Comparison of ENCODE assay signal across 11 cellular contexts in the genomic region with DNA sequence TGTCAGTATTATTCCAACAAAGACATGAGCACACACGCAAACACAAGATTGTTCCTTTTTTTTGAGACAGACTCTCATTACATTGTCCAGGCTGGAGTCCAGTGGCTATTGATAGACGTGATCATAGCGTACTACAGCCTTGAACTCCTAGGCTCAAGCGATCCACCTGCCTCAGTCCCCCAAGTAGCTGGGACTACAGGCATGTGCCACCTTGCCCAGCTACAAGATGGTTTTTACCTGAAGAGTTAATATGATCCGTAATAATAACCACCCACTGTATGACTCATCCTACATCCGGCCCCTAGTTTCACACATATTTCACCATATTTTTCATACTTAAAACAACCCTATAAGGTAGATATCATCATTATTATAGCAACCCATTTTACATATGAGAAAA. TPM values are rescaled to one million over a fixed set of nuclear protein-coding genes. Genes with fewer than 3 reads are reported as not detected.
DNase-seq lines count a peak whose midpoint lies in the region; ATAC-seq, FAIRE-seq and TF ChIP-seq lines count a peak whose summit lies in the region.
"Had no signal": no experiment of that assay in that cellular context is flagged by ENCODE, and none has a peak within 500 bp of the region (broad histone marks: within the 10 kb centered on the region; RNA-seq: fewer than 3 reads in every experiment).

No MANE protein-coding gene starts in this region.

- H3K27ac Mint-ChIP-seq in HFFc6 = peak overlapping the region; percentile 82
- no peak overlapping the region for H3K27ac Mint-ChIP-seq in activated CD4-positive, alpha-beta memory T cell treated with anti-CD3 and anti-CD28 coated beads for 36 hours
- H3K27ac Mint-ChIP-seq: CD8-positive, alpha-beta memory T cell had no signal

- FAIRE-seq in H54 (lab: Jason Lieb, UNC) = no peak

- no peak overlapping the region for H2AFZ ChIP-seq in PC-9

- H3K4me1 ChIP-seq in PC-9 (replicated peaks; ENCODE audit: insufficient read depth) (0 out of 2 replicates have a peak, but pooled peaks cover 4% of the 10 kb centered on the region), foreskin keratinocyte (peaks cover 25% of the 10 kb centered on the region)

- no peaks in the 10 kb centered on the region for H3F3A ChIP-seq in PC-9 (ENCODE audit: insufficient read depth, low read depth)

- no peak overlapping the region for H3K4me3 ChIP-seq in PC-9

- BruUV-seq in PC-9 (replicated peaks; lab: Mats Ljungman, UMichigan) = no TSS peak

- H3K36me3 ChIP-seq in PC-9 (ENCODE audit: low read depth) = no peaks in the 10 kb centered on the region

- no peaks in the 10 kb centered on the region for H3K79me2 ChIP-seq in PC-9 (ENCODE audit: low read depth)

- TF ChIP-seq POLR2A in H54 (IDR thresholded peaks at IDR 0.05; ENCODE audit: low read depth, low read length) = no peak

- peak overlapping the region; percentile 33; the same call in 1 of the 2 replicates for H3K27ac ChIP-seq in PC-9
- peak overlapping the region; percentile 54 for H3K27ac ChIP-seq in foreskin keratinocyte

- POLR2A ChIA-PET in PC-9 (lab: Charles Lee; ENCODE audit: unreplicated experiment) = interaction anchor here (0.6 kb wide), 1 partner anchor 68 kb away, joined by 4 read pairs; no protein-coding TSS in a partner anchor
- POLR2A ChIA-PET in activated CD4-positive, alpha-beta memory T cell treated with anti-CD3 and anti-CD28 coated beads for 36 hours (lab: Charles Lee) = interaction anchor here (0.6 to 1.3 kb wide), 3 partner anchors 25 to 83 kb away, joined by 3 read pairs; no protein-coding TSS in a partner anchor

- no peak for DNase-seq in HFFc6
- no peak for DNase-seq in PC-9
- peak in 1 of 2 donors; percentile 49 for DNase-seq in foreskin keratinocyte
- no peak for DNase-seq in H54 (ENCODE audit: insufficient read length, low spot score)
- DNase-seq in activated CD4-positive, alpha-beta memory T cell treated with anti-CD3 and anti-CD28 coated beads for 36 hours = no peak
- DNase-seq in GOT3 (lab: John Stamatoyannopoulos, UW) = no peak
- DNase-seq: CD8-positive, alpha-beta memory T cell; foreskin fibroblast; NCI-H2171 treated with DMSO at 0.1 percent for 48 hours had no signal

- no peaks in the 10 kb centered on the region for H3K9me3 ChIP-seq in PC-9 (ENCODE audit: insufficient read depth, low read depth)

- ATAC-seq in GM18499 (IDR thresholded peaks at IDR 0.05; ENCODE audit: insufficient read depth, unreplicated experiment) (peak; percentile 61), foreskin keratinocyte (peak; percentile 84), HG02610 (IDR thresholded peaks at IDR 0.05; ENCODE audit: unreplicated experiment) (no peak)

- H3K27me3 ChIP-seq in PC-9 (ENCODE audit: insufficient read depth, low read depth) = no peaks in the 10 kb centered on the region
- H3K27me3 ChIP-seq in foreskin keratinocyte = no peaks in the 10 kb centered on the region

- H3K9me3 Mint-ChIP-seq in HFFc6 = no peaks in the 10 kb centered on the region
- H3K9me3 Mint-ChIP-seq in activated CD4-positive, alpha-beta memory T cell treated with anti-CD3 and anti-CD28 coated beads for 36 hours = no peaks in the 10 kb centered on the region

- peaks cover 75% of the 10 kb centered on the region for H3K4me1 Mint-ChIP-seq in HFFc6 (ENCODE audit: low read depth)
- H3K4me1 Mint-ChIP-seq in activated CD4-positive, alpha-beta memory T cell treated with anti-CD3 and anti-CD28 coated beads for 36 hours (ENCODE audit: low read depth) = peaks cover 33% of the 10 kb centered on the region

- CTCF ChIA-PET in PC-9 (lab: Charles Lee) = interaction anchor here (0.6 kb wide), 3 partner anchors 25 to 635 kb away, joined by 3 to 16 read pairs (median 5); no protein-coding TSS in a partner anchor
- CTCF ChIA-PET in activated CD4-positive, alpha-beta memory T cell treated with anti-CD3 and anti-CD28 coated beads for 36 hours (lab: Charles Lee) = interaction anchor here (0.5 kb wide), 1 partner anchor 19 kb away, joined by 3 read pairs; no protein-coding TSS in a partner anchor

- H3K4me3 Mint-ChIP-seq in HFFc6 = peak overlapping the region; percentile 23
- no peak overlapping the region for H3K4me3 Mint-ChIP-seq in activated CD4-positive, alpha-beta memory T cell treated with anti-CD3 and anti-CD28 coated beads for 36 hours
- H3K4me3 Mint-ChIP-seq: CD8-positive, alpha-beta memory T cell had no signal

- H3K36me3 Mint-ChIP-seq in HFFc6 (ENCODE audit: low read depth) = peaks cover 9% of the 10 kb centered on the region
- no peaks in the 10 kb centered on the region for H3K36me3 Mint-ChIP-seq in activated CD4-positive, alpha-beta memory T cell treated with anti-CD3 and anti-CD28 coated beads for 36 hours
- H3K36me3 Mint-ChIP-seq: CD8-positive, alpha-beta memory T cell had no signal

- intact Hi-C loops in PC-9 (cut with micrococcal nuclease; ENCODE audit: unreplicated experiment) = no loop called here
- intact Hi-C loops in activated CD4-positive, alpha-beta memory T cell treated with anti-CD3 and anti-CD28 coated beads for 36 hours (cut with micrococcal nuclease) = no loop called here

- 0 out of 2 replicates have a peak overlapping the region, but pooled peaks have one; percentile 8 for H3K4me2 ChIP-seq in PC-9

- H3K27me3 Mint-ChIP-seq in HFFc6 (ENCODE audit: insufficient read depth) = no peaks in the 10 kb centered on the region
- peaks cover 7% of the 10 kb centered on the region for H3K27me3 Mint-ChIP-seq in activated CD4-positive, alpha-beta memory T cell treated with anti-CD3 and anti-CD28 coated beads for 36 hours
- H3K27me3 Mint-ChIP-seq: CD8-positive, alpha-beta memory T cell had no signal

- H4K20me1 ChIP-seq in PC-9 (ENCODE audit: insufficient read depth) = no peaks in the 10 kb centered on the region

- TF ChIP-seq CTCF in HFFc6 (IDR thresholded peaks at IDR 0.05) (no peak), PC-9 (conservative IDR thresholded peaks at IDR 0.05) (no peak), foreskin keratinocyte (conservative IDR thresholded peaks at IDR 0.05) (no peak)

- H3K9me2 ChIP-seq in PC-9 (ENCODE audit: insufficient read depth) = no peaks in the 10 kb centered on the region

RNA-seq across cellular contexts. Expression of a gene that starts 26.8 kb away (rescaled TPM):
- 100 to 1,000 TPM; 156 to 180 (median 173) TPM for total RNA-seq in HFFc6 (2021; fragmentation: NEBNext Ultra II Directional; extraction: Animal tissue kit (Norgen Biotek cat#: 25700))
- total RNA-seq in PC-9 (2021) (75.4 and 78.6 TPM in 2 replicates), foreskin keratinocyte (44.6 and 65.0 TPM in 2 replicates)
- polyA plus RNA-seq in foreskin keratinocyte = 8.3 and 11.3 TPM in 2 replicates
- 10 to 100 TPM; 17.6 to 20.4 TPM for total RNA-seq in activated CD4-positive, alpha-beta memory T cell treated with anti-CD3 and anti-CD28 coated beads for 36 hours
